Comparison of ENCODE assay signal across 1 cellular context in genomic region chr9:135971892-135972291, GRCh38.
TF ChIP-seq lines count a peak whose summit lies in the region.

No MANE protein-coding gene starts in this region.

TF ChIP-seq in HepG2, 621 proteins besides CTCF, POLR2A, EP300 and RAD21 (continues in another document):
- TF ChIP-seq POGZ (CRISPR knock-in tag; IDR thresholded peaks at IDR 0.05) (0 out of 2 replicates have a peak, but pooled peaks have one; percentile 19), ZNF326 (CRISPR knock-in tag; IDR thresholded peaks at IDR 0.05; ENCODE audit: borderline replicate concordance) (peak; percentile 94), JUND (CRISPR knock-in tag; IDR thresholded peaks at IDR 0.05) (peak; percentile 73; the same call in 1 of the 2 replicates), ZBTB38 (CRISPR knock-in tag; IDR thresholded peaks at IDR 0.05) (peak; percentile 95), ZNF770 (CRISPR knock-in tag; IDR thresholded peaks at IDR 0.05) (peak; percentile 45; the same call in 1 of the 2 replicates), FUBP1 (CRISPR knock-in tag; IDR thresholded peaks at IDR 0.05; ENCODE audit: borderline replicate concordance) (no peak), MXD3 (CRISPR knock-in tag; IDR thresholded peaks at IDR 0.05) (peak; percentile 100), PHF8 (CRISPR knock-in tag; IDR thresholded peaks at IDR 0.05) (peak; percentile 56), ZNF383 (CRISPR knock-in tag; IDR thresholded peaks at IDR 0.05; ENCODE audit: borderline replicate concordance) (0 out of 2 replicates have a peak, but pooled peaks have one; percentile 31), SMC3 (IDR thresholded peaks at IDR 0.05; ENCODE audit: low read length) (no peak), ZNF232 (CRISPR knock-in tag; IDR thresholded peaks at IDR 0.05; ENCODE audit: borderline replicate concordance) (peak; percentile 100), KLF13 (CRISPR knock-in tag; IDR thresholded peaks at IDR 0.05) (peak; percentile 99), CENPX (CRISPR knock-in tag; IDR thresholded peaks at IDR 0.05) (no peak), ZNF556 (CRISPR knock-in tag; IDR thresholded peaks at IDR 0.05; ENCODE audit: borderline replicate concordance) (peak; percentile 91), RNF219 (CRISPR knock-in tag; IDR thresholded peaks at IDR 0.05) (peak; percentile 96; the same call in 1 of the 2 replicates), ZFP36L1 (CRISPR knock-in tag; IDR thresholded peaks at IDR 0.05) (peak; percentile 99), ZNF124 (CRISPR knock-in tag; IDR thresholded peaks at IDR 0.05) (peak; percentile 99), ZNF850 (CRISPR knock-in tag; conservative IDR thresholded peaks at IDR 0.05) (peak; percentile 88), CBFB (CRISPR knock-in tag; IDR thresholded peaks at IDR 0.05) (peak; percentile 76), ARHGAP35 (CRISPR knock-in tag; IDR thresholded peaks at IDR 0.05; ENCODE audit: borderline replicate concordance) (peak; percentile 98; the same call in 1 of the 2 replicates), HNF4A (CRISPR knock-in tag; IDR thresholded peaks at IDR 0.05) (0 out of 2 replicates have a peak, but pooled peaks have one; percentile 22), MXI1 (IDR thresholded peaks at IDR 0.05; ENCODE audit: borderline replicate concordance, low read depth, low read length) (peak; percentile 99; the same call in 2 of the 3 replicates), ZNF619 (CRISPR knock-in tag; IDR thresholded peaks at IDR 0.05) (peak; percentile 85), TSC22D2 (CRISPR knock-in tag; IDR thresholded peaks at IDR 0.05; ENCODE audit: borderline replicate concordance) (peak; percentile 100), TBP (CRISPR knock-in tag; IDR thresholded peaks at IDR 0.05) (no peak), KDM5A (IDR thresholded peaks at IDR 0.05; ENCODE audit: borderline replicate concordance, low read length) (no peak), BRF2 (CRISPR knock-in tag; IDR thresholded peaks at IDR 0.05) (peak; percentile 82), ZNF749 (CRISPR knock-in tag; IDR thresholded peaks at IDR 0.05; ENCODE audit: borderline replicate concordance) (peak; percentile 100), GATA4 (IDR thresholded peaks at IDR 0.05; ENCODE audit: borderline replicate concordance, low read depth) (no peak), TEAD3 (CRISPR knock-in tag; optimal IDR thresholded peaks at IDR 0.05; ENCODE audit: borderline replicate concordance) (peak; percentile 93), MBNL3 (CRISPR knock-in tag; conservative IDR thresholded peaks at IDR 0.05) (no peak), SP5 (CRISPR knock-in tag; IDR thresholded peaks at IDR 0.05; ENCODE audit: borderline replicate concordance, low read depth) (peak; percentile 76), KMT2B (CRISPR knock-in tag; IDR thresholded peaks at IDR 0.05) (peak; percentile 91), NR2C2 (CRISPR knock-in tag; IDR thresholded peaks at IDR 0.05; ENCODE audit: borderline replicate concordance) (peak; percentile 57), TFDP2 (CRISPR knock-in tag; IDR thresholded peaks at IDR 0.05) (peak; percentile 57), PTBP1 (IDR thresholded peaks at IDR 0.05; ENCODE audit: low read depth, low read length, poor library complexity, severe bottlenecking) (no peak), KDM3A (CRISPR knock-in tag; IDR thresholded peaks at IDR 0.05; ENCODE audit: low read depth) (peak; percentile 90; the same call in 1 of the 2 replicates), YEATS2 (CRISPR knock-in tag; IDR thresholded peaks at IDR 0.05; ENCODE audit: borderline replicate concordance) (peak; percentile 91; the same call in 1 of the 2 replicates), FOXO1 (CRISPR knock-in tag; IDR thresholded peaks at IDR 0.05) (peak; percentile 87), TMF1 (CRISPR knock-in tag; IDR thresholded peaks at IDR 0.05; ENCODE audit: low read depth) (peak; percentile 97), JDP2 (CRISPR knock-in tag; IDR thresholded peaks at IDR 0.05; ENCODE audit: borderline replicate concordance) (peak; percentile 98)
- TF ChIP-seq, protein P1, sequence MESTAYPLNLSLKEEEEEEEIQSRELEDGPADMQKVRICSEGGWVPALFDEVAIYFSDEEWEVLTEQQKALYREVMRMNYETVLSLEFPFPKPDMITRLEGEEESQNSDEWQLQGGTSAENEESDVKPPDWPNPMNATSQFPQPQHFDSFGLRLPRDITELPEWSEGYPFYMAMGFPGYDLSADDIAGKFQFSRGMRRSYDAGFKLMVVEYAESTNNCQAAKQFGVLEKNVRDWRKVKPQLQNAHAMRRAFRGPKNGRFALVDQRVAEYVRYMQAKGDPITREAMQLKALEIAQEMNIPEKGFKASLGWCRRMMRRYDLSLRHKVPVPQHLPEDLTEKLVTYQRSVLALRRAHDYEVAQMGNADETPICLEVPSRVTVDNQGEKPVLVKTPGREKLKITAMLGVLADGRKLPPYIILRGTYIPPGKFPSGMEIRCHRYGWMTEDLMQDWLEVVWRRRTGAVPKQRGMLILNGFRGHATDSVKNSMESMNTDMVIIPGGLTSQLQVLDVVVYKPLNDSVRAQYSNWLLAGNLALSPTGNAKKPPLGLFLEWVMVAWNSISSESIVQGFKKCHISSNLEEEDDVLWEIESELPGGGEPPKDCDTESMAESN (CRISPR knock-in tag; conservative IDR thresholded peaks at IDR 0.05) = peak; percentile 97
- TF ChIP-seq, protein P2, sequence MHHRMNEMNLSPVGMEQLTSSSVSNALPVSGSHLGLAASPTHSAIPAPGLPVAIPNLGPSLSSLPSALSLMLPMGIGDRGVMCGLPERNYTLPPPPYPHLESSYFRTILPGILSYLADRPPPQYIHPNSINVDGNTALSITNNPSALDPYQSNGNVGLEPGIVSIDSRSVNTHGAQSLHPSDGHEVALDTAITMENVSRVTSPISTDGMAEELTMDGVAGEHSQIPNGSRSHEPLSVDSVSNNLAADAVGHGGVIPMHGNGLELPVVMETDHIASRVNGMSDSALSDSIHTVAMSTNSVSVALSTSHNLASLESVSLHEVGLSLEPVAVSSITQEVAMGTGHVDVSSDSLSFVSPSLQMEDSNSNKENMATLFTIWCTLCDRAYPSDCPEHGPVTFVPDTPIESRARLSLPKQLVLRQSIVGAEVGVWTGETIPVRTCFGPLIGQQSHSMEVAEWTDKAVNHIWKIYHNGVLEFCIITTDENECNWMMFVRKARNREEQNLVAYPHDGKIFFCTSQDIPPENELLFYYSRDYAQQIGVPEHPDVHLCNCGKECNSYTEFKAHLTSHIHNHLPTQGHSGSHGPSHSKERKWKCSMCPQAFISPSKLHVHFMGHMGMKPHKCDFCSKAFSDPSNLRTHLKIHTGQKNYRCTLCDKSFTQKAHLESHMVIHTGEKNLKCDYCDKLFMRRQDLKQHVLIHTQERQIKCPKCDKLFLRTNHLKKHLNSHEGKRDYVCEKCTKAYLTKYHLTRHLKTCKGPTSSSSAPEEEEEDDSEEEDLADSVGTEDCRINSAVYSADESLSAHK (CRISPR knock-in tag; IDR thresholded peaks at IDR 0.05; ENCODE audit: borderline replicate concordance) = peak; percentile 97
- TF ChIP-seq, protein P3, sequence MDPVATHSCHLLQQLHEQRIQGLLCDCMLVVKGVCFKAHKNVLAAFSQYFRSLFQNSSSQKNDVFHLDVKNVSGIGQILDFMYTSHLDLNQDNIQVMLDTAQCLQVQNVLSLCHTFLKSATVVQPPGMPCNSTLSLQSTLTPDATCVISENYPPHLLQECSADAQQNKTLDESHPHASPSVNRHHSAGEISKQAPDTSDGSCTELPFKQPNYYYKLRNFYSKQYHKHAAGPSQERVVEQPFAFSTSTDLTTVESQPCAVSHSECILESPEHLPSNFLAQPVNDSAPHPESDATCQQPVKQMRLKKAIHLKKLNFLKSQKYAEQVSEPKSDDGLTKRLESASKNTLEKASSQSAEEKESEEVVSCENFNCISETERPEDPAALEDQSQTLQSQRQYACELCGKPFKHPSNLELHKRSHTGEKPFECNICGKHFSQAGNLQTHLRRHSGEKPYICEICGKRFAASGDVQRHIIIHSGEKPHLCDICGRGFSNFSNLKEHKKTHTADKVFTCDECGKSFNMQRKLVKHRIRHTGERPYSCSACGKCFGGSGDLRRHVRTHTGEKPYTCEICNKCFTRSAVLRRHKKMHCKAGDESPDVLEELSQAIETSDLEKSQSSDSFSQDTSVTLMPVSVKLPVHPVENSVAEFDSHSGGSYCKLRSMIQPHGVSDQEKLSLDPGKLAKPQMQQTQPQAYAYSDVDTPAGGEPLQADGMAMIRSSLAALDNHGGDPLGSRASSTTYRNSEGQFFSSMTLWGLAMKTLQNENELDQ (CRISPR knock-in tag; IDR thresholded peaks at IDR 0.05; ENCODE audit: borderline replicate concordance) = peak; percentile 99
- TF ChIP-seq, protein P4, sequence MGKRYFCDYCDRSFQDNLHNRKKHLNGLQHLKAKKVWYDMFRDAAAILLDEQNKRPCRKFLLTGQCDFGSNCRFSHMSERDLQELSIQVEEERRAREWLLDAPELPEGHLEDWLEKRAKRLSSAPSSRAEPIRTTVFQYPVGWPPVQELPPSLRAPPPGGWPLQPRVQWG (CRISPR knock-in tag; IDR thresholded peaks at IDR 0.05; ENCODE audit: borderline replicate concordance, low read depth) = peak; percentile 90; the same call in 1 of the 2 replicates
- TF ChIP-seq, protein P5, sequence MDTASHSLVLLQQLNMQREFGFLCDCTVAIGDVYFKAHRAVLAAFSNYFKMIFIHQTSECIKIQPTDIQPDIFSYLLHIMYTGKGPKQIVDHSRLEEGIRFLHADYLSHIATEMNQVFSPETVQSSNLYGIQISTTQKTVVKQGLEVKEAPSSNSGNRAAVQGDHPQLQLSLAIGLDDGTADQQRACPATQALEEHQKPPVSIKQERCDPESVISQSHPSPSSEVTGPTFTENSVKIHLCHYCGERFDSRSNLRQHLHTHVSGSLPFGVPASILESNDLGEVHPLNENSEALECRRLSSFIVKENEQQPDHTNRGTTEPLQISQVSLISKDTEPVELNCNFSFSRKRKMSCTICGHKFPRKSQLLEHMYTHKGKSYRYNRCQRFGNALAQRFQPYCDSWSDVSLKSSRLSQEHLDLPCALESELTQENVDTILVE (CRISPR knock-in tag; IDR thresholded peaks at IDR 0.05) = peak; percentile 99
